ENCODE assay signal across 17 cellular contexts in genomic region chr22:37017356-37017755, GRCh38. TPM values are rescaled to one million over a fixed set of nuclear protein-coding genes. Genes with fewer than 3 reads are reported as not detected.
DNase-seq lines count a peak whose midpoint lies in the region; ATAC-seq and TF ChIP-seq lines count a peak whose summit lies in the region.
"Had no signal": no experiment of that assay in that cellular context is flagged by ENCODE, and none has a peak within 500 bp of the region (broad histone marks: within the 10 kb centered on the region; RNA-seq: fewer than 3 reads in every experiment).

No MANE protein-coding gene starts in this region.

- POLR2A ChIA-PET in T-cell (lab: Charles Lee) = interaction anchor here in 1 of 2 donors (0.6 kb wide), 1 partner anchor 123 kb away, joined by 4 read pairs; no protein-coding TSS in a partner anchor

- H3K9me3 Mint-ChIP-seq in natural killer cell (no peaks in the 10 kb centered on the region), nephron (no peaks in the 10 kb centered on the region), T-cell (no peaks in the 10 kb centered on the region)
- no peaks in the 10 kb centered on the region for H3K9me3 Mint-ChIP-seq in natural killer cell treated with Interleukin-12 subunit alpha and Interleukin-12 subunit beta and Interleukin-15 and Interleukin-18, amount 100 ng/mL, for 72 hours
- H3K9me3 Mint-ChIP-seq in stimulated activated naive CD8-positive, alpha-beta T cell treated with anti-CD3 and anti-CD28 coated beads, Interleukin-15, amount 100 ng/mL, for 72 hours = no peaks in the 10 kb centered on the region
- H3K9me3 Mint-ChIP-seq: activated naive CD4-positive, alpha-beta T cell treated with anti-CD3 and anti-CD28 coated beads for 36 hours had no signal

- intact Hi-C loops in natural killer cell (cut with micrococcal nuclease) = no loop called here

- peaks cover 52 to 75% of the 10 kb centered on the region in 2 donors for H3K4me1 ChIP-seq in duodenal mucosa (ENCODE audit: control insufficient read depth in 1 of 2, insufficient read depth in 2 of 2, low read length in 2 of 2)

- peaks cover 0 to 6% of the 10 kb centered on the region in 2 donors for H3K36me3 ChIP-seq in duodenal mucosa (ENCODE audit: control insufficient read depth in 1 of 2, insufficient read depth in 2 of 2, low read length in 2 of 2)

- H3K9me3 ChIP-seq in duodenal mucosa (ENCODE audit: control insufficient read depth in 1 of 2, low read length in 2 of 2) = no peaks in the 10 kb centered on the region
- H3K9me3 ChIP-seq: neutrophil had no signal

- peak overlapping the region; percentile 85 to 91 for H3K4me3 ChIP-seq in duodenal mucosa (ENCODE audit: low read depth in 1 of 2, low read length in 2 of 2)
- H3K4me3 ChIP-seq: SK-N-MC, smooth muscle cell had no signal

- CTCF ChIA-PET in T-cell (lab: Charles Lee) = interaction anchor here (0.6 kb wide), 2 partner anchors 9 to 13 kb away, joined by 3 to 12 read pairs; no protein-coding TSS in a partner anchor

- H3K36me3 Mint-ChIP-seq in natural killer cell = no peaks in the 10 kb centered on the region
- H3K36me3 Mint-ChIP-seq in natural killer cell treated with Interleukin-12 subunit alpha and Interleukin-12 subunit beta and Interleukin-15 and Interleukin-18, amount 100 ng/mL, for 72 hours = no peaks in the 10 kb centered on the region
- H3K36me3 Mint-ChIP-seq in nephron (ENCODE audit: low read depth) = no peaks in the 10 kb centered on the region
- H3K36me3 Mint-ChIP-seq in T-cell = no peaks in the 10 kb centered on the region

- no peaks in the 10 kb centered on the region for H3K27me3 ChIP-seq in duodenal mucosa (ENCODE audit: control insufficient read depth in 1 of 2, insufficient read depth in 2 of 2, low read length in 2 of 2)
- H3K27me3 ChIP-seq: neutrophil had no signal

- H3K4me1 Mint-ChIP-seq in natural killer cell (peaks cover 11 to 24% of the 10 kb centered on the region in 2 donors), nephron (peaks cover 20% of the 10 kb centered on the region), T-cell (peaks cover 4 to 16% (median 6%) of the 10 kb centered on the region in 3 donors)
- H3K4me1 Mint-ChIP-seq in natural killer cell treated with Interleukin-12 subunit alpha and Interleukin-12 subunit beta and Interleukin-15 and Interleukin-18, amount 100 ng/mL, for 72 hours (ENCODE audit: low read depth in 2 of 2) = peaks cover 7 to 8% of the 10 kb centered on the region in 2 donors
- peaks cover 15% of the 10 kb centered on the region for H3K4me1 Mint-ChIP-seq in stimulated activated naive CD8-positive, alpha-beta T cell treated with anti-CD3 and anti-CD28 coated beads, Interleukin-15, amount 100 ng/mL, for 72 hours

- H3K27ac Mint-ChIP-seq in natural killer cell (no peak overlapping the region), nephron (peak overlapping the region in 2 of 3 experiments; percentile 68 to 89), T-cell (no peak overlapping the region)
- no peak overlapping the region for H3K27ac Mint-ChIP-seq in natural killer cell treated with Interleukin-12 subunit alpha and Interleukin-12 subunit beta and Interleukin-15 and Interleukin-18, amount 100 ng/mL, for 72 hours
- no peak overlapping the region for H3K27ac Mint-ChIP-seq in stimulated activated naive CD8-positive, alpha-beta T cell treated with anti-CD3 and anti-CD28 coated beads, Interleukin-15, amount 100 ng/mL, for 72 hours
- H3K27ac Mint-ChIP-seq: activated naive CD4-positive, alpha-beta T cell treated with anti-CD3 and anti-CD28 coated beads for 36 hours had no signal

- H3K27ac ChIP-seq in duodenal mucosa (ENCODE audit: low read depth, low read length) = peak overlapping the region; percentile 58
- H3K27ac ChIP-seq: SK-N-MC, VCaP had no signal

- peak overlapping the region; percentile 35 for H3K4me3 Mint-ChIP-seq in natural killer cell
- no peak overlapping the region for H3K4me3 Mint-ChIP-seq in natural killer cell treated with Interleukin-12 subunit alpha and Interleukin-12 subunit beta and Interleukin-15 and Interleukin-18, amount 100 ng/mL, for 72 hours
- peak overlapping the region; percentile 94 for H3K4me3 Mint-ChIP-seq in nephron
- H3K4me3 Mint-ChIP-seq in stimulated activated naive CD8-positive, alpha-beta T cell treated with anti-CD3 and anti-CD28 coated beads, Interleukin-15, amount 100 ng/mL, for 72 hours = no peak overlapping the region
- peak overlapping the region in 1 of 3 donors; percentile 70 for H3K4me3 Mint-ChIP-seq in T-cell
- H3K4me3 Mint-ChIP-seq: activated naive CD4-positive, alpha-beta T cell treated with anti-CD3 and anti-CD28 coated beads for 36 hours had no signal

- TF ChIP-seq CTCF in natural killer cell (IDR thresholded peaks at IDR 0.05) (no peak), nephron (IDR thresholded peaks at IDR 0.05; ENCODE audit: unreplicated experiment in 3 of 3) (no peak)

- H3K27me3 Mint-ChIP-seq in natural killer cell (ENCODE audit: low read depth in 2 of 2) (no peaks in the 10 kb centered on the region), nephron (ENCODE audit: low read depth) (no peaks in the 10 kb centered on the region), T-cell (peaks cover 4 to 9% of the 10 kb centered on the region in 2 donors)
- no peaks in the 10 kb centered on the region for H3K27me3 Mint-ChIP-seq in natural killer cell treated with Interleukin-12 subunit alpha and Interleukin-12 subunit beta and Interleukin-15 and Interleukin-18, amount 100 ng/mL, for 72 hours
- H3K27me3 Mint-ChIP-seq in stimulated activated naive CD8-positive, alpha-beta T cell treated with anti-CD3 and anti-CD28 coated beads, Interleukin-15, amount 100 ng/mL, for 72 hours = peaks cover 55% of the 10 kb centered on the region

- ATAC-seq in natural killer cell (no peak), T-cell (replicated peaks in 1 of 4) (no peak)
- ATAC-seq in natural killer cell treated with Interleukin-12 subunit alpha and Interleukin-12 subunit beta and Interleukin-15 and Interleukin-18, amount 100 ng/mL, for 72 hours = no peak
- no peak for ATAC-seq in stimulated activated naive CD8-positive, alpha-beta T cell treated with anti-CD3 and anti-CD28 coated beads, Interleukin-15, amount 100 ng/mL, for 72 hours

- H3K9ac ChIP-seq in duodenal mucosa (ENCODE audit: low read depth in 1 of 2, low read length in 2 of 2) = peak overlapping the region; percentile 87 to 88

- DNase-seq in natural killer cell = no peak
- no peak for DNase-seq in natural killer cell treated with Interleukin-12 subunit alpha and Interleukin-12 subunit beta and Interleukin-15 and Interleukin-18, amount 100 ng/mL, for 72 hours (ENCODE audit: low spot score)
- no peak for DNase-seq in stimulated activated naive CD8-positive, alpha-beta T cell treated with anti-CD3 and anti-CD28 coated beads, Interleukin-15, amount 100 ng/mL, for 72 hours
- no peak for DNase-seq in GF-D8 (lab: John Stamatoyannopoulos, UW)
- DNase-seq in NCI-H524 treated with DMSO at 0.1 percent for 48 hours (lab: John Stamatoyannopoulos, UW) = no peak
- no peak for DNase-seq in T-cell
- DNase-seq: ACHN; activated naive CD4-positive, alpha-beta T cell treated with anti-CD3 and anti-CD28 coated beads for 36 hours; DMS 273 treated with DMSO at 0.1 percent for 48 hours; glutamatergic neuron; NCI-H2171 treated with DMSO at 0.1 percent for 48 hours had no signal

RNA-seq across cellular contexts. Expression of gene TST, which starts 1.9 kb away (rescaled TPM):
- total RNA-seq in natural killer cell (1 to 10 TPM; 3.1 to 4.9 (median 4.3) TPM), T-cell (1 to 10 TPM in 3 of 5 donors, under 1 TPM in 2; 0.61 to 2.2 (median 1.0) TPM)
- 10 to 100 TPM; 12.2 to 17.9 TPM for total RNA-seq in natural killer cell treated with Interleukin-12 subunit alpha and Interleukin-12 subunit beta and Interleukin-15 and Interleukin-18, amount 100 ng/mL, for 72 hours

RNA-seq across cellular contexts. Expression of gene MPST, which starts 2.2 kb away (rescaled TPM):
- total RNA-seq in natural killer cell (10 to 100 TPM; 21.4 to 23.9 (median 22.9) TPM), T-cell (10 to 100 TPM in 1 of 5 donors, 1 to 10 TPM in 4; 2.4 to 10.7 (median 7.1) TPM)
- total RNA-seq in natural killer cell treated with Interleukin-12 subunit alpha and Interleukin-12 subunit beta and Interleukin-15 and Interleukin-18, amount 100 ng/mL, for 72 hours = 10 to 100 TPM; 27.6 to 51.1 TPM

RNA-seq across cellular contexts. Expression of gene KCTD17, which starts 34.2 kb away (rescaled TPM):
- total RNA-seq in natural killer cell (10 to 100 TPM; 21.3 to 29.4 (median 22.9) TPM), T-cell (10 to 100 TPM; 24.0 to 36.2 (median 35.1) TPM)
- total RNA-seq in natural killer cell treated with Interleukin-12 subunit alpha and Interleukin-12 subunit beta and Interleukin-15 and Interleukin-18, amount 100 ng/mL, for 72 hours = 10 to 100 TPM; 30.5 to 43.8 TPM

Comparison
In these comparisons a context has a peak if more than half of its experiments do, and no peak if none do; other contexts are left out.
1. H3K4me3 Mint-ChIP-seq: peak in natural killer cell (single experiment) and nephron (3 of 3); none in natural killer cell treated with Interleukin-12 subunit alpha and Interleukin-12 subunit beta and Interleukin-15 and Interleukin-18, amount 100 ng/mL, for 72 hours (single experiment) and stimulated activated naive CD8-positive, alpha-beta T cell treated with anti-CD3 and anti-CD28 coated beads, Interleukin-15, amount 100 ng/mL, for 72 hours (0 of 2).
2. H3K27ac Mint-ChIP-seq: peak in nephron (2 of 3); none in natural killer cell (0 of 2), natural killer cell treated with Interleukin-12 subunit alpha and Interleukin-12 subunit beta and Interleukin-15 and Interleukin-18, amount 100 ng/mL, for 72 hours (0 of 2), stimulated activated naive CD8-positive, alpha-beta T cell treated with anti-CD3 and anti-CD28 coated beads, Interleukin-15, amount 100 ng/mL, for 72 hours (0 of 2) and T-cell (0 of 2).